8 cellular contexts compared by ENCODE assay signal in the genomic region with DNA sequence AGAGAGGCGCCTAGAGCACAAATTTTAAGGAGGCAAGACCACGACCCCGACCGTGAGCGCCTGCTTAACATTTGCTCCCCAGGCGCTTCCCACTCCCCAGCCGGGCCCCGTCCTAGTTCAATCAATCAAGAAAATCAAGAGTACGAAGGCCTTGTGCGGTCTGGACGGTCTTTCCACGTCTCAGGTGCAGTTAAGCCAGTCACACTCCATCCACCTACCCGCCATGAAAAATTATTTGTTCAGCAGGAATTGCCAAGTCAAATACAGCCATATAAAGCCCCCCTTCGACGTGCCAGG. TPM values are rescaled to one million over a fixed set of nuclear protein-coding genes. Genes with fewer than 3 reads are reported as not detected.
DNase-seq lines count a peak whose midpoint lies in the region; ATAC-seq and TF ChIP-seq lines count a peak whose summit lies in the region.

No MANE protein-coding gene starts in this region.

- no peak for TF ChIP-seq CTCF in activated B cell treated with CpG ODN at 0.5 μM for 24 hours (IDR thresholded peaks at IDR 0.05)

- POLR2A ChIA-PET in activated B cell treated with CpG ODN at 0.5 μM for 24 hours (lab: Charles Lee), result interaction anchor here (1.0 to 8.5 kb wide), 14 partner anchors 9 to 518 kb away, joined by 3 to 293 read pairs (median 5); a partner anchor contains a TSS

- H3K4me1 Mint-ChIP-seq in activated naive CD4-positive, alpha-beta T cell treated with anti-CD3 and anti-CD28 coated beads, Interleukin-2, amount 50 U/mL, for 24 hours, result peaks cover 26% of the 10 kb centered on the region
- peaks cover 65% of the 10 kb centered on the region for H3K4me1 Mint-ChIP-seq in activated B cell treated with CpG ODN at 0.5 μM for 24 hours

- intact Hi-C loops in activated B cell treated with CpG ODN at 0.5 μM for 24 hours (cut with micrococcal nuclease), result loop anchor here (1.0 to 10.0 kb wide), 7 partner anchors 12 to 937 kb away; a partner anchor contains a TSS
- intact Hi-C loops in left cardiac atrium (cut with DNase I), result no loop called here

- H3K4me3 ChIP-seq in skeletal muscle cell (ENCODE audit: low read depth, low read length), result peak overlapping the region; percentile 95

- peaks cover 2% of the 10 kb centered on the region for H3K36me3 Mint-ChIP-seq in activated naive CD4-positive, alpha-beta T cell treated with anti-CD3 and anti-CD28 coated beads, Interleukin-2, amount 50 U/mL, for 24 hours
- H3K36me3 Mint-ChIP-seq in activated B cell treated with CpG ODN at 0.5 μM for 24 hours (ENCODE audit: low read depth), result peaks cover 24% of the 10 kb centered on the region

- peak overlapping the region; percentile 98 for H3K4me3 Mint-ChIP-seq in activated naive CD4-positive, alpha-beta T cell treated with anti-CD3 and anti-CD28 coated beads, Interleukin-2, amount 50 U/mL, for 24 hours
- H3K4me3 Mint-ChIP-seq in activated B cell treated with CpG ODN at 0.5 μM for 24 hours, result peak overlapping the region; percentile 95

- no peaks in the 10 kb centered on the region for H3K27me3 Mint-ChIP-seq in activated naive CD4-positive, alpha-beta T cell treated with anti-CD3 and anti-CD28 coated beads, Interleukin-2, amount 50 U/mL, for 24 hours
- no peaks in the 10 kb centered on the region for H3K27me3 Mint-ChIP-seq in activated B cell treated with CpG ODN at 0.5 μM for 24 hours

- no peak for ATAC-seq in activated B cell treated with CpG ODN at 0.5 μM for 24 hours (ENCODE audit: low read depth)
- ATAC-seq in left cardiac atrium, result peak; percentile 36 to 38

- peak overlapping the region; percentile 98 for H3K27ac Mint-ChIP-seq in activated naive CD4-positive, alpha-beta T cell treated with anti-CD3 and anti-CD28 coated beads, Interleukin-2, amount 50 U/mL, for 24 hours
- peak overlapping the region; percentile 96 for H3K27ac Mint-ChIP-seq in activated B cell treated with CpG ODN at 0.5 μM for 24 hours

- CTCF ChIA-PET in activated B cell treated with CpG ODN at 0.5 μM for 24 hours (lab: Charles Lee), result interaction anchor here (1.3 to 3.5 kb wide), 4 partner anchors 11 to 25 kb away, joined by 4 to 32 read pairs (median 10); a partner anchor contains a TSS

- DNase-seq in activated naive CD4-positive, alpha-beta T cell treated with anti-CD3 and anti-CD28 coated beads, Interleukin-2, amount 50 U/mL, for 16 hours, result no peak
- DNase-seq in activated B cell treated with CpG ODN at 0.5 μM for 24 hours (no peak), left cardiac atrium (no peak), skeletal muscle cell (ENCODE audit: low read depth) (no peak), iPS-NIHi7 (ENCODE audit: extremely low spot score) (no peak), NCI-H128 (lab: John Stamatoyannopoulos, UW; ENCODE audit: unreplicated experiment) (no peak), RKO (ENCODE audit: low spot score) (no peak)

- no peaks in the 10 kb centered on the region for H3K9me3 Mint-ChIP-seq in activated naive CD4-positive, alpha-beta T cell treated with anti-CD3 and anti-CD28 coated beads, Interleukin-2, amount 50 U/mL, for 24 hours
- H3K9me3 Mint-ChIP-seq in activated B cell treated with CpG ODN at 0.5 μM for 24 hours, result no peaks in the 10 kb centered on the region

RNA-seq across cellular contexts. Expression of a gene that starts 0.6 kb away (rescaled TPM):
- total RNA-seq in activated B cell treated with CpG ODN at 0.5 μM for 24 hours (15.1 and 19.9 TPM in 2 replicates), left cardiac atrium (1 to 10 TPM; 6.2 to 7.4 TPM)

RNA-seq across cellular contexts. Expression of a gene that starts 11.9 kb away (rescaled TPM):
- total RNA-seq in activated B cell treated with CpG ODN at 0.5 μM for 24 hours (3,259 and 3,732 TPM in 2 replicates), left cardiac atrium (1,000 to 10,000 TPM in 1 of 2 donors, 100 to 1,000 TPM in 1; 895 to 1,080 TPM)

RNA-seq across cellular contexts. Expression of a gene that starts 22.3 kb away (rescaled TPM):
- total RNA-seq in activated B cell treated with CpG ODN at 0.5 μM for 24 hours (150 and 166 TPM in 2 replicates), left cardiac atrium (100 to 1,000 TPM; 131 to 149 TPM)

RNA-seq across cellular contexts. Expression of a gene that starts 22.5 kb away (rescaled TPM):
- total RNA-seq in activated B cell treated with CpG ODN at 0.5 μM for 24 hours, result 39.7 and 40.5 TPM in 2 replicates
- total RNA-seq in left cardiac atrium, result 10 to 100 TPM; 16.6 to 24.7 TPM

RNA-seq across cellular contexts. Expression of a gene that starts 36.9 kb away (rescaled TPM):
- 8.5 and 8.6 TPM in 2 replicates for total RNA-seq in activated B cell treated with CpG ODN at 0.5 μM for 24 hours
- 1 to 10 TPM; 4.9 to 7.0 TPM for total RNA-seq in left cardiac atrium
